In the genomic region with DNA sequence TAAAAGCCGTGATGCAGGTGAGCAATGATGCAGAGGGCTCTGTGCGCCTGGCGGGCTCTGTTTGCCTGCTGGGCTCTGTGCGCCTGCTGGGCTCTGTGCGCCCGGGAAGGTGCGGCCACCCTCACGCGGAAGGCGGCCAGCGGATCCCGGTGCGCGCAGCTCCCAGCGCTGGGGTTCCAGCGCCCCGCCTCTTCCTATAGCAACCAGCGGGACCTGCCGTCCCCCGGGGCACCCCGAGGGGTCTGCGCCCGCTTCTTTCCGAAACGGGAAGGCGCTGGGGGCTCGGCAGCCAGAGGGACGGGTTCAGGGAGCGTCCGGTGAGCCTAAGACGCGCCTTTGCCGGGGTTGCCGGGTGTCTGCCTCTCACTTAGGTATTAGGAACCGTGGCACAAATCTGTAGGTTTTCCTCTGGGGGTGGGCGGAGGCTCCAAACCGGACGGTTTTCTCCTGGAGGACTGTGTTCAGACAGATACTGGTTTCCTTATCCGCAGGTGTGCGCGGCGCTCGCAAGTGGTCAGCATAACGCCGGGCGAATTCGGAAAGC, we compare ENCODE assay signal across 8 cellular contexts. TPM values are rescaled to one million over a fixed set of nuclear protein-coding genes. Genes with fewer than 3 reads are reported as not detected.
DNase-seq lines count a peak whose midpoint lies in the region; ATAC-seq and TF ChIP-seq lines count a peak whose summit lies in the region.

No MANE protein-coding gene starts in this region.

- H3K27ac Mint-ChIP-seq in Caco-2 (ENCODE audit: unreplicated experiment), result no peak overlapping the region
- no peak overlapping the region for H3K27ac Mint-ChIP-seq in activated naive CD4-positive, alpha-beta T cell treated with anti-CD3 and anti-CD28 coated beads, Interleukin-2, amount 50 U/mL, for 72 hours

- no TSS peak for BruUV-seq in Caco-2 (replicated peaks; lab: Mats Ljungman, UMichigan)

- H3K4me1 ChIP-seq in Caco-2 (no peaks in the 10 kb centered on the region), iPS DF 6.9 (ENCODE audit: control insufficient read depth, insufficient read depth, low read length) (peaks cover 1% of the 10 kb centered on the region; the same call in 1 of the 2 replicates), smooth muscle cell (ENCODE audit: low read depth) (no peaks in the 10 kb centered on the region)

- peaks cover 8% of the 10 kb centered on the region for H3F3A ChIP-seq in smooth muscle cell (ENCODE audit: low read depth)

- H3K36me3 ChIP-seq in Caco-2 (ENCODE audit: control insufficient read depth, insufficient read depth, low read length) (no peaks in the 10 kb centered on the region), iPS DF 6.9 (ENCODE audit: control insufficient read depth, insufficient read depth, low read length) (no peaks in the 10 kb centered on the region; the same call in 1 of the 2 replicates), smooth muscle cell (ENCODE audit: low read depth) (no peaks in the 10 kb centered on the region)

- intact Hi-C loops in Caco-2 (cut with micrococcal nuclease; ENCODE audit: unreplicated experiment), result no loop called here

- no peaks in the 10 kb centered on the region for H3K9me3 Mint-ChIP-seq in Caco-2 (ENCODE audit: unreplicated experiment)
- H3K9me3 Mint-ChIP-seq in activated naive CD4-positive, alpha-beta T cell treated with anti-CD3 and anti-CD28 coated beads, Interleukin-2, amount 50 U/mL, for 72 hours, result no peaks in the 10 kb centered on the region

- TF ChIP-seq CTCF in Caco-2 (IDR thresholded peaks at IDR 0.05; ENCODE audit: insufficient read depth in 1 of 2, low read depth in 1 of 2, low read length in 1 of 2, severe bottlenecking in 1 of 2, unreplicated experiment in 1 of 2) (no peak), smooth muscle cell (IDR thresholded peaks at IDR 0.05; ENCODE audit: borderline replicate concordance, insufficient read depth, poor library complexity, severe bottlenecking) (no peak)

- H3K4me3 ChIP-seq in Caco-2 (ENCODE audit: low read depth, low read length), result peak overlapping the region; percentile 71
- peak overlapping the region; percentile 28 for H3K4me3 ChIP-seq in Jurkat, Clone E6-1 (ENCODE audit: low read length)
- H3K4me3 ChIP-seq in iPS DF 6.9 (ENCODE audit: low read length), result peak overlapping the region; percentile 49; the same call in 1 of the 2 replicates
- H3K4me3 ChIP-seq in smooth muscle cell, result peak overlapping the region; percentile 66

- peak overlapping the region; percentile 85 for H3K4me3 Mint-ChIP-seq in Caco-2 (ENCODE audit: unreplicated experiment)

- WGBS in iPS DF 6.9 (ENCODE audit: insufficient coverage, insufficient read length), result no CpG with 5 or more reads among the region's 47 CpGs
- WGBS in smooth muscle cell (ENCODE audit: low lambda C conversion rate), result 3% methylated on average over 47 of the region's 47 CpGs

- peak overlapping the region; percentile 70 for H2AFZ ChIP-seq in smooth muscle cell (ENCODE audit: low read depth)

- H3K4me2 ChIP-seq in smooth muscle cell, result peak overlapping the region; percentile 97

- no peaks in the 10 kb centered on the region for H3K9me3 ChIP-seq in Caco-2
- no peaks in the 10 kb centered on the region for H3K9me3 ChIP-seq in iPS DF 6.9 (ENCODE audit: control insufficient read depth, insufficient read depth, low read length)
- no peaks in the 10 kb centered on the region for H3K9me3 ChIP-seq in smooth muscle cell (replicated peaks; ENCODE audit: low read depth)

- no peaks in the 10 kb centered on the region for H3K27me3 Mint-ChIP-seq in Caco-2 (ENCODE audit: insufficient read depth, unreplicated experiment)

- DNase-seq in Caco-2 (peak in 1 of 2 experiments; percentile 31), iPS DF 6.9 (ENCODE audit: low read depth, low spot score) (no peak), smooth muscle cell (lab: John Stamatoyannopoulos, UW; ENCODE audit: unreplicated experiment) (no peak), mucosa of gallbladder (ENCODE audit: low spot score) (no peak)
- no peak for DNase-seq in Jurkat, Clone E6-1 (ENCODE audit: low read depth, low spot score)
- peak in 1 of 2 donors; percentile 40 for DNase-seq in activated naive CD4-positive, alpha-beta T cell treated with anti-CD3 and anti-CD28 coated beads, Interleukin-2, amount 50 U/mL, for 72 hours (ENCODE audit: low spot score in 2 of 2)

- POLR2A ChIA-PET in Caco-2 (lab: Charles Lee), result interaction anchor here (1.4 kb wide), 2 partner anchors 32 to 33 kb away, joined by 3 to 5 read pairs; a partner anchor contains a TSS

- H3K27ac ChIP-seq in iPS DF 6.9 (ENCODE audit: low read length) (no peak overlapping the region), smooth muscle cell (ENCODE audit: low read depth) (no peak overlapping the region)

- H4K20me1 ChIP-seq in smooth muscle cell (ENCODE audit: low read depth), result no peaks in the 10 kb centered on the region

- H3K36me3 Mint-ChIP-seq in Caco-2 (ENCODE audit: insufficient read depth, unreplicated experiment), result no peaks in the 10 kb centered on the region
- H3K36me3 Mint-ChIP-seq in activated naive CD4-positive, alpha-beta T cell treated with anti-CD3 and anti-CD28 coated beads, Interleukin-2, amount 50 U/mL, for 72 hours, result no peaks in the 10 kb centered on the region

- H3K79me2 ChIP-seq in smooth muscle cell (ENCODE audit: low read depth), result no peaks in the 10 kb centered on the region

- ATAC-seq in activated naive CD4-positive, alpha-beta T cell treated with anti-CD3 and anti-CD28 coated beads, Interleukin-2, amount 50 U/mL, for 72 hours, result peak; percentile 55 to 64
- no peak for ATAC-seq in HG03045 (IDR thresholded peaks at IDR 0.05; ENCODE audit: unreplicated experiment)
- no peak for ATAC-seq in GM18511 (IDR thresholded peaks at IDR 0.05; ENCODE audit: unreplicated experiment)

- CTCF ChIA-PET in Caco-2 (lab: Charles Lee), result no interaction called here

- H3K27me3 ChIP-seq in Caco-2 (replicated peaks; ENCODE audit: control insufficient read depth, insufficient read depth, low read length), result no peaks in the 10 kb centered on the region
- H3K27me3 ChIP-seq in iPS DF 6.9 (ENCODE audit: control insufficient read depth, insufficient read depth, low read length), result no peaks in the 10 kb centered on the region
- H3K27me3 ChIP-seq in smooth muscle cell (ENCODE audit: low read depth), result no peaks in the 10 kb centered on the region

- H3K4me1 Mint-ChIP-seq in Caco-2 (ENCODE audit: low read depth, unreplicated experiment), result no peaks in the 10 kb centered on the region

- H3K9ac ChIP-seq in smooth muscle cell (ENCODE audit: low read depth), result no peak overlapping the region

RNA-seq across cellular contexts. Expression of a gene that starts 31.8 kb away (rescaled TPM):
- total RNA-seq in Caco-2 (2022) (56.2 and 60.6 TPM in 2 replicates), smooth muscle cell (51.4 and 61.9 TPM in 2 replicates), mucosa of gallbladder (104 TPM)
- polyA plus RNA-seq in Jurkat, Clone E6-1 (2012; ENCODE audit: insufficient read depth, insufficient read length), result 100 TPM
- total RNA-seq in activated naive CD4-positive, alpha-beta T cell treated with anti-CD3 and anti-CD28 coated beads, Interleukin-2, amount 50 U/mL, for 72 hours, result 100 to 1,000 TPM in 1 of 2 donors, 10 to 100 TPM in 1; 69.0 to 116 TPM
- 95.7 and 97.9 TPM in 2 replicates for polyA plus RNA-seq in smooth muscle cell

Comparison
In these comparisons a context has a peak if more than half of its experiments do, and no peak if none do; other contexts are left out.
1. ATAC-seq: peak in activated naive CD4-positive, alpha-beta T cell treated with anti-CD3 and anti-CD28 coated beads, Interleukin-2, amount 50 U/mL, for 72 hours (2 of 2); none in HG03045 (single experiment) and GM18511 (single experiment).
2. Peak in every context shown above with its lines, with median percentiles within 50 percentile points of each other: H3K4me3 ChIP-seq.